ENCODE assay signal across 19 cellular contexts in the genomic region with DNA sequence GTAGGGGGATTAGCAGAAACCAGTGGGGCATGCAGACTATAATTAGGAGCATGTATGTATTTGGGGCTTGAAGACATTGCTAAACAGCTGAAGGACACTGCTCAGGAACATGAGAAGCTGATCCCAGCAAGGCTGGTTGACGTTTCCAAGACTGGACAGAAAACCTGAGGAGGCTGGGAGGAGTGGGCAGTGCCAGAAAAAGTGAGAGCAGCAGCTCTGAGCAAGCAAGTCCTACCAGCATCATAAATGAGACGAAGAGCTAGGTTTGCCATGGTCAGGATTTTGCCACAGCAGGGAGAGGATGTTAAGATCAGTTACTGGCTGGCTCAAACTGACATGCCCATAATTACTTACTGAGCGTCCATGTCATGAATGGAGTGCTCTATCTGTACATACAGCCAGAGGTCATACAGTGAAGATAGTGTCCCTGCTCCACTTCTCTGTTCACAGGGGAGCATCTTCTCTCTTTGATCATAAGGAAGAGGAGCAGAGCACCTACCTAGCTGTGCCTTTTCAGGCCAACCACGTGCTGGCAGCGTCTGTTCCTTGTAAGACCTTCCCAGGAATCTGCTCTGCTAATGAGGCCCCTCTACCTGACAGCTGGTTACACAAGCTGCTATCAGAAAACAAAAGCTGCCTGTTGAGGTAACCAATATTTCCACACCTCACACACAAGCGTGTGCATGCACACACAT. TPM values are rescaled to one million over a fixed set of nuclear protein-coding genes. Genes with fewer than 3 reads are reported as not detected.
DNase-seq lines count a peak whose midpoint lies in the region; ATAC-seq and TF ChIP-seq lines count a peak whose summit lies in the region.
"Had no signal": no experiment of that assay in that cellular context is flagged by ENCODE, and none has a peak within 500 bp of the region (broad histone marks: within the 10 kb centered on the region; RNA-seq: fewer than 3 reads in every experiment).

No MANE protein-coding gene starts in this region.

- peak; percentile 18 for DNase-seq in NCI-H748 (lab: John Stamatoyannopoulos, UW; ENCODE audit: unreplicated experiment)
- no peak for DNase-seq in NCI-H748 treated with DMSO at 0.1 percent for 48 hours (lab: John Stamatoyannopoulos, UW)
- DNase-seq in NCI-H446 (lab: John Stamatoyannopoulos, UW), result peak; percentile 84 to 87
- DNase-seq in thoracic aorta (ENCODE audit: low spot score), result no peak
- no peak for DNase-seq in activated CD4-positive, alpha-beta memory T cell treated with anti-CD3 and anti-CD28 coated beads for 36 hours
- DNase-seq in CD4-positive, alpha-beta memory T cell, result no peak
- DNase-seq: BE2C; Caco-2; CD4-positive, CD25-positive, alpha-beta regulatory T cell; NCI-H1092 treated with DMSO at 0.1 percent for 48 hours; NCI-H146; NCI-H2081 treated with DMSO at 0.1 percent for 48 hours; NCI-H526 had no signal

- H3K4me3 Mint-ChIP-seq in brain, result peak overlapping the region in 1 of 5 experiments; percentile 44
- H3K4me3 Mint-ChIP-seq in activated CD4-positive, alpha-beta memory T cell treated with anti-CD3 and anti-CD28 coated beads for 36 hours, result no peak overlapping the region
- H3K4me3 Mint-ChIP-seq in CD4-positive, alpha-beta memory T cell, result no peak overlapping the region
- H3K4me3 Mint-ChIP-seq: CD4-positive, CD25-positive, alpha-beta regulatory T cell had no signal

- H3K4me1 Mint-ChIP-seq in brain, result peaks cover 24% of the 10 kb centered on the region
- H3K4me1 Mint-ChIP-seq in activated CD4-positive, alpha-beta memory T cell treated with anti-CD3 and anti-CD28 coated beads for 36 hours (ENCODE audit: low read depth), result no peaks in the 10 kb centered on the region
- H3K4me1 Mint-ChIP-seq in CD4-positive, alpha-beta memory T cell, result no peaks in the 10 kb centered on the region
- H3K4me1 Mint-ChIP-seq: CD4-positive, CD25-positive, alpha-beta regulatory T cell had no signal

- no peak for TF ChIP-seq CTCF in brain (conservative IDR thresholded peaks at IDR 0.05)
- no peak for TF ChIP-seq CTCF in thoracic aorta (IDR thresholded peaks at IDR 0.05)

- intact Hi-C loops in activated CD4-positive, alpha-beta memory T cell treated with anti-CD3 and anti-CD28 coated beads for 36 hours (cut with micrococcal nuclease), result no loop called here
- intact Hi-C loops in CD4-positive, alpha-beta memory T cell (cut with micrococcal nuclease), result no loop called here

- ATAC-seq in thoracic aorta (ENCODE audit: insufficient number of reproducible peaks, low FRiP score, low read depth), result peak; percentile 13
- ATAC-seq in GM21723 (IDR thresholded peaks at IDR 0.05; ENCODE audit: unreplicated experiment), result no peak
- ATAC-seq: GM12878, K562 had no signal

- no peak overlapping the region for H3K4me3 ChIP-seq in thoracic aorta
- H3K4me3 ChIP-seq in CD4-positive, alpha-beta memory T cell (ENCODE audit: low read length in 2 of 2), result no peak overlapping the region
- H3K4me3 ChIP-seq: GM12878, K562, PC-9 had no signal

- CTCF ChIA-PET in activated CD4-positive, alpha-beta memory T cell treated with anti-CD3 and anti-CD28 coated beads for 36 hours (lab: Charles Lee), result interaction anchor here (0.6 kb wide), 1 partner anchor 301 kb away, joined by 3 read pairs; no protein-coding TSS in a partner anchor
- CTCF ChIA-PET in CD4-positive, alpha-beta memory T cell (lab: Charles Lee; ENCODE audit: partially characterized antibody), result no interaction called here

- H3K9me3 Mint-ChIP-seq in brain, result peaks cover 0 to 10% (median 0%) of the 10 kb centered on the region in 5 experiments
- peaks cover 8% of the 10 kb centered on the region for H3K9me3 Mint-ChIP-seq in activated CD4-positive, alpha-beta memory T cell treated with anti-CD3 and anti-CD28 coated beads for 36 hours
- H3K9me3 Mint-ChIP-seq in CD4-positive, alpha-beta memory T cell, result peaks cover 0 to 16% (median 9%) of the 10 kb centered on the region in 8 donors

- H3K27ac ChIP-seq in thoracic aorta, result no peak overlapping the region
- no peak overlapping the region for H3K27ac ChIP-seq in CD4-positive, alpha-beta memory T cell (ENCODE audit: low read depth, low read length)
- H3K27ac ChIP-seq: PC-9, RWPE1 had no signal

- POLR2A ChIA-PET in activated CD4-positive, alpha-beta memory T cell treated with anti-CD3 and anti-CD28 coated beads for 36 hours (lab: Charles Lee), result no interaction called here
- POLR2A ChIA-PET in CD4-positive, alpha-beta memory T cell (lab: Charles Lee; ENCODE audit: partially characterized antibody), result no interaction called here

- no peaks in the 10 kb centered on the region for H3K36me3 Mint-ChIP-seq in brain
- no peaks in the 10 kb centered on the region for H3K36me3 Mint-ChIP-seq in activated CD4-positive, alpha-beta memory T cell treated with anti-CD3 and anti-CD28 coated beads for 36 hours
- H3K36me3 Mint-ChIP-seq in CD4-positive, alpha-beta memory T cell, result no peaks in the 10 kb centered on the region
- H3K36me3 Mint-ChIP-seq: CD4-positive, CD25-positive, alpha-beta regulatory T cell had no signal

- H3K27me3 ChIP-seq in thoracic aorta (replicated peaks; ENCODE audit: insufficient read depth), result no peaks in the 10 kb centered on the region
- H3K27me3 ChIP-seq in CD4-positive, alpha-beta memory T cell (ENCODE audit: insufficient read depth, low read length), result no peaks in the 10 kb centered on the region
- H3K27me3 ChIP-seq: BE2C had no signal

- no peaks in the 10 kb centered on the region for H3K36me3 ChIP-seq in thoracic aorta
- no peaks in the 10 kb centered on the region for H3K36me3 ChIP-seq in CD4-positive, alpha-beta memory T cell (ENCODE audit: insufficient read depth, low read length)
- H3K36me3 ChIP-seq: BE2C had no signal

- H3K4me1 ChIP-seq in thoracic aorta (ENCODE audit: control insufficient read depth in 1 of 2, low read depth in 2 of 2), result peaks cover 0 to 13% of the 10 kb centered on the region in 2 donors
- H3K4me1 ChIP-seq in CD4-positive, alpha-beta memory T cell (ENCODE audit: insufficient read depth, low read length), result no peaks in the 10 kb centered on the region
- H3K4me1 ChIP-seq: BE2C, Caco-2 had no signal

- peaks cover 4% of the 10 kb centered on the region for H3K27me3 Mint-ChIP-seq in brain
- no peaks in the 10 kb centered on the region for H3K27me3 Mint-ChIP-seq in activated CD4-positive, alpha-beta memory T cell treated with anti-CD3 and anti-CD28 coated beads for 36 hours
- H3K27me3 Mint-ChIP-seq in CD4-positive, alpha-beta memory T cell, result no peaks in the 10 kb centered on the region
- H3K27me3 Mint-ChIP-seq: CD4-positive, CD25-positive, alpha-beta regulatory T cell had no signal

- H3K9me3 ChIP-seq in thoracic aorta, result no peaks in the 10 kb centered on the region
- H3K9me3 ChIP-seq in CD4-positive, alpha-beta memory T cell (ENCODE audit: control insufficient read depth in 1 of 2, low read length in 2 of 2), result no peaks in the 10 kb centered on the region
- H3K9me3 ChIP-seq: BE2C, Caco-2 had no signal

- H3K27ac Mint-ChIP-seq in brain, result peak overlapping the region in 4 of 5 experiments; percentile 21 to 94 (median 74)
- no peak overlapping the region for H3K27ac Mint-ChIP-seq in activated CD4-positive, alpha-beta memory T cell treated with anti-CD3 and anti-CD28 coated beads for 36 hours
- no peak overlapping the region for H3K27ac Mint-ChIP-seq in CD4-positive, alpha-beta memory T cell
- H3K27ac Mint-ChIP-seq: CD4-positive, CD25-positive, alpha-beta regulatory T cell had no signal

RNA-seq across cellular contexts. Expression of gene PDE1C, which starts 44.7 kb away (rescaled TPM):
- 7.2 TPM for polyA plus RNA-seq in brain (ENCODE audit: insufficient read depth, low read depth, low replicate concordance)
- total RNA-seq in thoracic aorta, result 10 to 100 TPM in 1 of 2 donors, 1 to 10 TPM in 1; 4.6 to 12.1 TPM
- not detected for total RNA-seq in activated CD4-positive, alpha-beta memory T cell treated with anti-CD3 and anti-CD28 coated beads for 36 hours
- total RNA-seq in CD4-positive, alpha-beta memory T cell, result not detected
- polyA plus RNA-seq in CD4-positive, alpha-beta memory T cell, result not detected
- total RNA-seq: Caco-2; CD4-positive, CD25-positive, alpha-beta regulatory T cell; K562 had no signal
- polyA plus RNA-seq: CD4-positive, CD25-positive, alpha-beta regulatory T cell had no signal

Comparison
In these comparisons a context has a peak if more than half of its experiments do, and no peak if none do; other contexts are left out.
1. DNase-seq: peak in NCI-H748 (single experiment) and NCI-H446 (2 of 2); none in NCI-H748 treated with DMSO at 0.1 percent for 48 hours (single experiment), thoracic aorta (single experiment), activated CD4-positive, alpha-beta memory T cell treated with anti-CD3 and anti-CD28 coated beads for 36 hours (single experiment) and CD4-positive, alpha-beta memory T cell (0 of 5).
2. H3K27ac Mint-ChIP-seq: peak in brain (4 of 5); none in activated CD4-positive, alpha-beta memory T cell treated with anti-CD3 and anti-CD28 coated beads for 36 hours (single experiment) and CD4-positive, alpha-beta memory T cell (0 of 7).
3. RNA of gene PDE1C, which starts 44.7 kb away (total RNA-seq): 4.6 to 12.1 TPM in thoracic aorta; not detected in activated CD4-positive, alpha-beta memory T cell treated with anti-CD3 and anti-CD28 coated beads for 36 hours and not detected in CD4-positive, alpha-beta memory T cell; every median in the first group is over 4 times any median in the second.